Comparison of ENCODE assay signal across 1 cellular context in the genomic region with DNA sequence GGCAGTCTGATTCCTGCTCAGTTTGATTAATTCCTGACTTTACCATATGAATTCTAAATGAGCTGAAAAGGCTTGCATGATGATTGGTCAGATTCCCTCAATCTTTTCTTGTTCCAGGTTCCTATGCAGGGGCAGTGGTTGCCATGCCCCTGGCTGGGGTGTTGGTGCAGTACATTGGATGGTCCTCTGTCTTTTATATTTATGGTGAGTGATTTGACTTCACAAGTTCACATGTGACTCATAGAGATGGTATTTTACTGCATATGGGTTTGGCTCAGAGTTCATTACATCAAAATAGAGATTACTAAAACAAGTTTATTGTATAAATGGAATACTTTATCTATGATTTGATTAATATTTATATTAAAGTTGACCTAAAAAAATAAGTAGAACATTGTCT.
A peak's percentile ranks its signal among the peaks of the same experiment; 100 is the strongest.
TF ChIP-seq lines count a peak whose summit lies in the region.

No MANE protein-coding gene starts in this region.

TF ChIP-seq in SK-N-SH, 30 proteins besides CTCF, POLR2A, EP300 and RAD21 (continued from another document):
- TF ChIP-seq, protein P1, sequence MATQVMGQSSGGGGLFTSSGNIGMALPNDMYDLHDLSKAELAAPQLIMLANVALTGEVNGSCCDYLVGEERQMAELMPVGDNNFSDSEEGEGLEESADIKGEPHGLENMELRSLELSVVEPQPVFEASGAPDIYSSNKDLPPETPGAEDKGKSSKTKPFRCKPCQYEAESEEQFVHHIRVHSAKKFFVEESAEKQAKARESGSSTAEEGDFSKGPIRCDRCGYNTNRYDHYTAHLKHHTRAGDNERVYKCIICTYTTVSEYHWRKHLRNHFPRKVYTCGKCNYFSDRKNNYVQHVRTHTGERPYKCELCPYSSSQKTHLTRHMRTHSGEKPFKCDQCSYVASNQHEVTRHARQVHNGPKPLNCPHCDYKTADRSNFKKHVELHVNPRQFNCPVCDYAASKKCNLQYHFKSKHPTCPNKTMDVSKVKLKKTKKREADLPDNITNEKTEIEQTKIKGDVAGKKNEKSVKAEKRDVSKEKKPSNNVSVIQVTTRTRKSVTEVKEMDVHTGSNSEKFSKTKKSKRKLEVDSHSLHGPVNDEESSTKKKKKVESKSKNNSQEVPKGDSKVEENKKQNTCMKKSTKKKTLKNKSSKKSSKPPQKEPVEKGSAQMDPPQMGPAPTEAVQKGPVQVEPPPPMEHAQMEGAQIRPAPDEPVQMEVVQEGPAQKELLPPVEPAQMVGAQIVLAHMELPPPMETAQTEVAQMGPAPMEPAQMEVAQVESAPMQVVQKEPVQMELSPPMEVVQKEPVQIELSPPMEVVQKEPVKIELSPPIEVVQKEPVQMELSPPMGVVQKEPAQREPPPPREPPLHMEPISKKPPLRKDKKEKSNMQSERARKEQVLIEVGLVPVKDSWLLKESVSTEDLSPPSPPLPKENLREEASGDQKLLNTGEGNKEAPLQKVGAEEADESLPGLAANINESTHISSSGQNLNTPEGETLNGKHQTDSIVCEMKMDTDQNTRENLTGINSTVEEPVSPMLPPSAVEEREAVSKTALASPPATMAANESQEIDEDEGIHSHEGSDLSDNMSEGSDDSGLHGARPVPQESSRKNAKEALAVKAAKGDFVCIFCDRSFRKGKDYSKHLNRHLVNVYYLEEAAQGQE (IDR thresholded peaks at IDR 0.05; ENCODE audit: low read depth, low read length): no peak
- peak; percentile 53 for TF ChIP-seq JUND (IDR thresholded peaks at IDR 0.05)
- TF ChIP-seq, protein P2, sequence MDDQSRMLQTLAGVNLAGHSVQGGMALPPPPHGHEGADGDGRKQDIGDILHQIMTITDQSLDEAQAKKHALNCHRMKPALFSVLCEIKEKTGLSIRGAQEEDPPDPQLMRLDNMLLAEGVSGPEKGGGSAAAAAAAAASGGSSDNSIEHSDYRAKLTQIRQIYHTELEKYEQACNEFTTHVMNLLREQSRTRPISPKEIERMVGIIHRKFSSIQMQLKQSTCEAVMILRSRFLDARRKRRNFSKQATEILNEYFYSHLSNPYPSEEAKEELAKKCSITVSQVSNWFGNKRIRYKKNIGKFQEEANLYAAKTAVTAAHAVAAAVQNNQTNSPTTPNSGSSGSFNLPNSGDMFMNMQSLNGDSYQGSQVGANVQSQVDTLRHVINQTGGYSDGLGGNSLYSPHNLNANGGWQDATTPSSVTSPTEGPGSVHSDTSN (IDR thresholded peaks at IDR 0.05): peak; percentile 49; the same call in 1 of the 2 replicates
